ENCODE assay signal across 1 cellular context in the genomic region with DNA sequence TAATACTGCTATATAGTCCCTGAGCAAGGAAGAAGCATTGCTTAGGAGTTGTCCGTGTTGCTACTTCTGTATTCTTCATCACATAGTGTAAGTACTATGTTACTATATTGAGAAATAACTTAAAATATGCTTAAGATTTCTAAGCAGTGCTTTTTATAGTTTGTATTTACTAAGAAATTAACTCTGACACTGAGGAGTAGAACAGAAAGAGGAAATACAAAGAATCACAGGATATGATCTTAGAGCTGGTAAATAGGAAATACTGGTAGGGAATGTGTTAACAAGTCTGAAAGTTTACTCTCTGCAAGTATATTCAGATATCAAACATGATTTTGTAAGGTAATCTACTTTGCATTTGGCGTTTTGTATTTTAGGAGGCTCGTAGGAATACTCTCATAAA.
TF ChIP-seq lines count a peak whose summit lies in the region.

No MANE protein-coding gene starts in this region.

TF ChIP-seq in GM12878, 131 proteins besides CTCF, POLR2A, EP300 and RAD21:
- TF ChIP-seq PML (IDR thresholded peaks at IDR 0.05; ENCODE audit: low read length) (no peak), BHLHE40 (IDR thresholded peaks at IDR 0.05; ENCODE audit: borderline replicate concordance in 1 of 2, low read depth in 2 of 2, low read length in 1 of 2) (no peak), SMAD1 (IDR thresholded peaks at IDR 0.05; ENCODE audit: low read depth, partially characterized antibody) (no peak), BRCA1 (IDR thresholded peaks at IDR 0.05; ENCODE audit: low read depth, low read length) (no peak)
- TF ChIP-seq, protein P1, sequence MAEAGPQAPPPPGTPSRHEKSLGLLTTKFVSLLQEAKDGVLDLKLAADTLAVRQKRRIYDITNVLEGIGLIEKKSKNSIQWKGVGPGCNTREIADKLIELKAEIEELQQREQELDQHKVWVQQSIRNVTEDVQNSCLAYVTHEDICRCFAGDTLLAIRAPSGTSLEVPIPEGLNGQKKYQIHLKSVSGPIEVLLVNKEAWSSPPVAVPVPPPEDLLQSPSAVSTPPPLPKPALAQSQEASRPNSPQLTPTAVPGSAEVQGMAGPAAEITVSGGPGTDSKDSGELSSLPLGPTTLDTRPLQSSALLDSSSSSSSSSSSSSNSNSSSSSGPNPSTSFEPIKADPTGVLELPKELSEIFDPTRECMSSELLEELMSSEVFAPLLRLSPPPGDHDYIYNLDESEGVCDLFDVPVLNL (IDR thresholded peaks at IDR 0.05; ENCODE audit: low read depth, low read length) = no peak
- TF ChIP-seq, protein P2, sequence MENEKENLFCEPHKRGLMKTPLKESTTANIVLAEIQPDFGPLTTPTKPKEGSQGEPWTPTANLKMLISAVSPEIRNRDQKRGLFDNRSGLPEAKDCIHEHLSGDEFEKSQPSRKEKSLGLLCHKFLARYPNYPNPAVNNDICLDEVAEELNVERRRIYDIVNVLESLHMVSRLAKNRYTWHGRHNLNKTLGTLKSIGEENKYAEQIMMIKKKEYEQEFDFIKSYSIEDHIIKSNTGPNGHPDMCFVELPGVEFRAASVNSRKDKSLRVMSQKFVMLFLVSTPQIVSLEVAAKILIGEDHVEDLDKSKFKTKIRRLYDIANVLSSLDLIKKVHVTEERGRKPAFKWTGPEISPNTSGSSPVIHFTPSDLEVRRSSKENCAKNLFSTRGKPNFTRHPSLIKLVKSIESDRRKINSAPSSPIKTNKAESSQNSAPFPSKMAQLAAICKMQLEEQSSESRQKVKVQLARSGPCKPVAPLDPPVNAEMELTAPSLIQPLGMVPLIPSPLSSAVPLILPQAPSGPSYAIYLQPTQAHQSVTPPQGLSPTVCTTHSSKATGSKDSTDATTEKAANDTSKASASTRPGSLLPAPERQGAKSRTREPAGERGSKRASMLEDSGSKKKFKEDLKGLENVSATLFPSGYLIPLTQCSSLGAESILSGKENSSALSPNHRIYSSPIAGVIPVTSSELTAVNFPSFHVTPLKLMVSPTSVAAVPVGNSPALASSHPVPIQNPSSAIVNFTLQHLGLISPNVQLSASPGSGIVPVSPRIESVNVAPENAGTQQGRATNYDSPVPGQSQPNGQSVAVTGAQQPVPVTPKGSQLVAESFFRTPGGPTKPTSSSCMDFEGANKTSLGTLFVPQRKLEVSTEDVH (IDR thresholded peaks at IDR 0.05; ENCODE audit: low read depth, partially characterized antibody) = no peak
